Comparison of ENCODE assay signal across 8 cellular contexts in genomic region chr2:208040199-208041171, GRCh38. TPM values are rescaled to one million over a fixed set of nuclear protein-coding genes. Genes with fewer than 3 reads are reported as not detected.
A peak's percentile ranks its signal among the peaks of the same experiment; 100 is the strongest.
DNase-seq lines count a peak whose midpoint lies in the region; ATAC-seq and TF ChIP-seq lines count a peak whose summit lies in the region.

No MANE protein-coding gene starts in this region.

- peak overlapping the region; percentile 57 for H2AFZ ChIP-seq in neuronal stem cell (ENCODE audit: low read length)

- TF ChIP-seq CTCF in Peyer's patch (IDR thresholded peaks at IDR 0.05) (peak; percentile 48 to 80 (median 71)), testis (IDR thresholded peaks at IDR 0.05) (peak in 2 of 3 experiments; percentile 49 to 59)

- no peak overlapping the region for H3K23ac ChIP-seq in neuronal stem cell (ENCODE audit: low read depth, low read length, poor library complexity)

- H3K4ac ChIP-seq in neuronal stem cell (ENCODE audit: low read length): no peak overlapping the region

- no peaks in the 10 kb centered on the region for H3K27me3 ChIP-seq in Peyer's patch
- H3K27me3 ChIP-seq in neuronal stem cell (ENCODE audit: control insufficient read depth in 3 of 3, insufficient read depth in 3 of 3, low read depth in 1 of 3, low read length in 3 of 3): no peaks in the 10 kb centered on the region
- no peaks in the 10 kb centered on the region for H3K27me3 ChIP-seq in testis

- H2BK15ac ChIP-seq in neuronal stem cell (ENCODE audit: low read length): no peak overlapping the region

- H3K9ac ChIP-seq in neuronal stem cell (ENCODE audit: low read depth, low read length, poor library complexity): no peak overlapping the region

- no peaks in the 10 kb centered on the region for H3K9me3 ChIP-seq in Peyer's patch
- no peaks in the 10 kb centered on the region for H3K9me3 ChIP-seq in neuronal stem cell (replicated peaks in 1 of 2; ENCODE audit: control insufficient read depth in 2 of 2, insufficient read depth in 1 of 2, low read depth in 1 of 2, low read length in 2 of 2)
- H3K9me3 ChIP-seq in testis: no peaks in the 10 kb centered on the region

- no peak overlapping the region for H2BK5ac ChIP-seq in neuronal stem cell (ENCODE audit: low read length)

- H3K14ac ChIP-seq in neuronal stem cell (ENCODE audit: low read length): no peak overlapping the region

- H3K4me1 ChIP-seq in Peyer's patch (no peaks in the 10 kb centered on the region), neuronal stem cell (ENCODE audit: control insufficient read depth in 2 of 2, insufficient read depth in 1 of 2, low read depth in 1 of 2, low read length in 2 of 2) (peaks cover 0 to 8% of the 10 kb centered on the region in 2 donors), testis (no peaks in the 10 kb centered on the region)

- H2AK5ac ChIP-seq in neuronal stem cell (ENCODE audit: low read depth, low read length): no peak overlapping the region

- WGBS in neuronal stem cell (ENCODE audit: extremely low coverage in 2 of 2, insufficient read length in 2 of 2, insufficient replicate concordance in 1 of 2), 2 donors: no CpG with 5 or more reads among the region's 8 CpGs
- 45 to 51% methylated on average over 8 of the region's 8 CpGs for WGBS in testis, 2 donors

- DNase-seq in COLO829 (ENCODE audit: low spot score): peak; percentile 36
- DNase-seq in Peyer's patch: peak; percentile 67 to 85 (median 69)
- DNase-seq in activated T-helper 1 cell treated with Interleukin-2 at 50 U/mL for 16 hours (ENCODE audit: low read depth): peak; percentile 14
- peak; percentile 68 for DNase-seq in fibroblast of the conjunctiva (ENCODE audit: low read depth)
- DNase-seq in neuronal stem cell (ENCODE audit: low spot score): peak; percentile 67
- DNase-seq in testis: peak; percentile 69

- TF ChIP-seq POLR2A in Peyer's patch (IDR thresholded peaks at IDR 0.05) (no peak), testis (IDR thresholded peaks at IDR 0.05) (no peak)

- no peak overlapping the region for H4K8ac ChIP-seq in neuronal stem cell (ENCODE audit: low read depth, low read length)

- H3K79me1 ChIP-seq in neuronal stem cell (ENCODE audit: low read depth, low read length): no peaks in the 10 kb centered on the region

- peak; percentile 74 for ATAC-seq in GM19438 (IDR thresholded peaks at IDR 0.05; ENCODE audit: low read depth, unreplicated experiment)
- ATAC-seq in HG03469 (IDR thresholded peaks at IDR 0.05; ENCODE audit: unreplicated experiment): peak; percentile 43

- H3K4me3 ChIP-seq in Peyer's patch: no peak overlapping the region
- H3K4me3 ChIP-seq in neuronal stem cell (ENCODE audit: low read length in 2 of 2): no peak overlapping the region
- H3K4me3 ChIP-seq in testis: no peak overlapping the region

- H3K27ac ChIP-seq in Peyer's patch (peak overlapping the region in 1 of 4 donors; percentile 8), neuronal stem cell (replicated peaks; ENCODE audit: low read length) (peak overlapping the region; percentile 70), testis (no peak overlapping the region)

- no peak overlapping the region for H3K4me2 ChIP-seq in neuronal stem cell (ENCODE audit: insufficient read depth, low read length, poor library complexity, severe bottlenecking)

- no peak overlapping the region for H2BK120ac ChIP-seq in neuronal stem cell (ENCODE audit: low read depth, low read length)

- no peak overlapping the region for H2BK12ac ChIP-seq in neuronal stem cell (ENCODE audit: low read length)

- no peak overlapping the region for H3K18ac ChIP-seq in neuronal stem cell (ENCODE audit: low read length)

- H4K91ac ChIP-seq in neuronal stem cell (ENCODE audit: low read depth, low read length, poor library complexity): no peak overlapping the region

- H3K36me3 ChIP-seq in Peyer's patch (no peaks in the 10 kb centered on the region), neuronal stem cell (replicated peaks in 1 of 2; ENCODE audit: control insufficient read depth in 2 of 2, insufficient read depth in 2 of 2, low read length in 2 of 2) (no peaks in the 10 kb centered on the region), testis (ENCODE audit: low read depth, missing control alignments) (no peaks in the 10 kb centered on the region)

- intact Hi-C loops in testis (cut with DNase I; ENCODE audit: low total_unique reads): no loop called here

RNA-seq across cellular contexts. Expression of gene PLEKHM3, which starts 15.2 kb away (rescaled TPM):
- total RNA-seq in Peyer's patch (10 to 100 TPM; 14.4 to 45.4 (median 22.7) TPM), testis (10 to 100 TPM; 21.9 to 24.6 TPM)
- polyA plus RNA-seq in neuronal stem cell (2013, experiment 1 of 2): 8.9 TPM
- 9.7 TPM for polyA plus RNA-seq in neuronal stem cell (2013, experiment 2 of 2)
- 12.5 TPM for polyA plus RNA-seq in testis (ENCODE audit: insufficient read depth, low read depth, low replicate concordance)

Comparison
In these comparisons a context has a peak if more than half of its experiments do, and no peak if none do; other contexts are left out.
1. DNase-seq: peak in every context shown above with its lines; median percentile 69 in Peyer's patch; 69 in testis; 68 in fibroblast of the conjunctiva; 67 in neuronal stem cell; 36 in COLO829; 14 in activated T-helper 1 cell treated with Interleukin-2 at 50 U/mL for 16 hours.